In the genomic region with DNA sequence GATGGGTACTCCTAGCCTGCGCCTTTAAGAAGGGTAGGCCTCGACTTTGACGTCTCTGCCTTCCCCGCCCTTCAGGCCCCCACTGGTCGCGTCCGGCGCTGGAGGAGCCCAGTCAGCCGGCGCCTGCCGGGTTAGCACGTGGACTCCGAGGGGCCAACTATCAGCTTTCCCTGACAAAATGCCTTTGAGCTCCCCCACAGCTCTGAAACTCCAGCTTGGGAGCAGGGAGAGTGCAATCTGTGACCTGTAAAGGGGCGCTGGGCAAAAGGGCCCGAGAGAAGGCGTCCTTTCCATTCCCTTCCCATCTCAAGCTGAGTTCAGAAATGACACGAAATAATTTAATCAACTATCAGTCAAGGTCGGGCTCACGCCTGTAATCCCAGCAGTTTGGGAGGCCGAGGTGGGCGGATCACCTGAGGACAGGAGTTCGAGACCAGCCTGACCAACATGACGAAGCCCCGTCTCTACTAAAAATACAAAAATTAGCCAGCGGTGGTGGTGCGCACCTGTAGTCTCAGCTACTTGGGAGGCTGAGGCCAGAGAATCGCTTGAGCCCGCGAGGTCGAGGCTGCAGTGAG, we compare ENCODE assay signal across 1 cellular context.
TF ChIP-seq lines count a peak whose summit lies in the region.

No MANE protein-coding gene starts in this region.

TF ChIP-seq in A549, 52 proteins besides CTCF, POLR2A, EP300 and RAD21 (continued from another document):
- peak; percentile 32; the same call in 1 of the 3 replicates for TF ChIP-seq SMC3 (IDR thresholded peaks at IDR 0.05)
- no peak for TF ChIP-seq TP53 (CRISPR knock-in tag; IDR thresholded peaks at IDR 0.05)
- no peak for TF ChIP-seq ZSCAN20 (CRISPR knock-in tag; IDR thresholded peaks at IDR 0.05)
- no peak for TF ChIP-seq NFE2L2 (conservative IDR thresholded peaks at IDR 0.05; ENCODE audit: low read length)
- no peak for TF ChIP-seq ESRRA (IDR thresholded peaks at IDR 0.05; ENCODE audit: borderline replicate concordance, low read length)
- no peak for TF ChIP-seq RNF2 (IDR thresholded peaks at IDR 0.05; ENCODE audit: borderline replicate concordance, low read depth)
- peak; percentile 92 for TF ChIP-seq MYC (IDR thresholded peaks at IDR 0.05; ENCODE audit: borderline replicate concordance, low read length)
- TF ChIP-seq HOXB5 (CRISPR knock-in tag; IDR thresholded peaks at IDR 0.05), result no peak
- TF ChIP-seq MAZ (IDR thresholded peaks at IDR 0.05; ENCODE audit: borderline replicate concordance, low read depth, low read length), result peak; percentile 84; the same call in 1 of the 2 replicates
- TF ChIP-seq CHD4 (IDR thresholded peaks at IDR 0.05; ENCODE audit: borderline replicate concordance), result peak; percentile 73; the same call in 1 of the 2 replicates
- TF ChIP-seq, protein P1, sequence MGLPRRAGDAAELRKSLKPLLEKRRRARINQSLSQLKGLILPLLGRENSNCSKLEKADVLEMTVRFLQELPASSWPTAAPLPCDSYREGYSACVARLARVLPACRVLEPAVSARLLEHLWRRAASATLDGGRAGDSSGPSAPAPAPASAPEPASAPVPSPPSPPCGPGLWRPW (IDR thresholded peaks at IDR 0.05), result no peak
- TF ChIP-seq NR3C1 (IDR thresholded peaks at IDR 0.05), result no peak
- TF ChIP-seq ZFP36 (IDR thresholded peaks at IDR 0.05; ENCODE audit: borderline replicate concordance, partially characterized antibody), result no peak
- no peak for TF ChIP-seq FOSL2 (IDR thresholded peaks at IDR 0.05)
- no peak for TF ChIP-seq FOSL2 (CRISPR knock-in tag; IDR thresholded peaks at IDR 0.05)
- peak; percentile 82 for TF ChIP-seq NPAS2 (CRISPR knock-in tag; IDR thresholded peaks at IDR 0.05; ENCODE audit: borderline replicate concordance)
- no peak for TF ChIP-seq ZNF302 (CRISPR knock-in tag; IDR thresholded peaks at IDR 0.05)
- no peak for TF ChIP-seq POLR2AphosphoS2 (conservative IDR thresholded peaks at IDR 0.05; ENCODE audit: low read length)
- TF ChIP-seq BHLHE40 (IDR thresholded peaks at IDR 0.05; ENCODE audit: low read depth, low read length), result peak; percentile 61; the same call in 1 of the 2 replicates
- no peak for TF ChIP-seq PHF8 (IDR thresholded peaks at IDR 0.05; ENCODE audit: borderline replicate concordance, low read depth)
- TF ChIP-seq, protein P2, sequence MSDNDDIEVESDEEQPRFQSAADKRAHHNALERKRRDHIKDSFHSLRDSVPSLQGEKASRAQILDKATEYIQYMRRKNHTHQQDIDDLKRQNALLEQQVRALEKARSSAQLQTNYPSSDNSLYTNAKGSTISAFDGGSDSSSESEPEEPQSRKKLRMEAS (IDR thresholded peaks at IDR 0.05), result peak; percentile 99
- no peak for TF ChIP-seq HOXA7 (CRISPR knock-in tag; IDR thresholded peaks at IDR 0.05)
- no peak for TF ChIP-seq FOSB (CRISPR knock-in tag; IDR thresholded peaks at IDR 0.05)
- TF ChIP-seq, protein P3, sequence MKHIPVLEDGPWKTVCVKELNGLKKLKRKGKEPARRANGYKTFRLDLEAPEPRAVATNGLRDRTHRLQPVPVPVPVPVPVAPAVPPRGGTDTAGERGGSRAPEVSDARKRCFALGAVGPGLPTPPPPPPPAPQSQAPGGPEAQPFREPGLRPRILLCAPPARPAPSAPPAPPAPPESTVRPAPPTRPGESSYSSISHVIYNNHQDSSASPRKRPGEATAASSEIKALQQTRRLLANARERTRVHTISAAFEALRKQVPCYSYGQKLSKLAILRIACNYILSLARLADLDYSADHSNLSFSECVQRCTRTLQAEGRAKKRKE (CRISPR knock-in tag; IDR thresholded peaks at IDR 0.05; ENCODE audit: low read depth), result no peak
- no peak for TF ChIP-seq SREBF2 (IDR thresholded peaks at IDR 0.05)
- peak; percentile 40; the same call in 1 of the 2 replicates for TF ChIP-seq KDM1A (IDR thresholded peaks at IDR 0.05; ENCODE audit: low read depth)
- TF ChIP-seq, protein P4, sequence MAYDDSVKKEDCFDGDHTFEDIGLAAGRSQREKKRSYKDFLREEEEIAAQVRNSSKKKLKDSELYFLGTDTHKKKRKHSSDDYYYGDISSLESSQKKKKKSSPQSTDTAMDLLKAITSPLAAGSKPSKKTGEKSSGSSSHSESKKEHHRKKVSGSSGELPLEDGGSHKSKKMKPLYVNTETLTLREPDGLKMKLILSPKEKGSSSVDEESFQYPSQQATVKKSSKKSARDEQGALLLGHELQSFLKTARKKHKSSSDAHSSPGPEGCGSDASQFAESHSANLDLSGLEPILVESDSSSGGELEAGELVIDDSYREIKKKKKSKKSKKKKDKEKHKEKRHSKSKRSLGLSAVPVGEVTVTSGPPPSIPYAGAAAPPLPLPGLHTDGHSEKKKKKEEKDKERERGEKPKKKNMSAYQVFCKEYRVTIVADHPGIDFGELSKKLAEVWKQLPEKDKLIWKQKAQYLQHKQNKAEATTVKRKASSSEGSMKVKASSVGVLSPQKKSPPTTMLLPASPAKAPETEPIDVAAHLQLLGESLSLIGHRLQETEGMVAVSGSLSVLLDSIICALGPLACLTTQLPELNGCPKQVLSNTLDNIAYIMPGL (CRISPR knock-in tag; IDR thresholded peaks at IDR 0.05; ENCODE audit: borderline replicate concordance), result no peak
- 0 out of 2 replicates have a peak, but pooled peaks have one; percentile 49 for TF ChIP-seq HDAC2 (IDR thresholded peaks at IDR 0.05)
- TF ChIP-seq GATA3 (IDR thresholded peaks at IDR 0.05; ENCODE audit: borderline replicate concordance), result no peak; the same call in 1 of the 2 replicates
- no peak for TF ChIP-seq EHF (CRISPR knock-in tag; IDR thresholded peaks at IDR 0.05)
- no peak for TF ChIP-seq KDM5A (IDR thresholded peaks at IDR 0.05)
- TF ChIP-seq JUNB (IDR thresholded peaks at IDR 0.05), result no peak
- TF ChIP-seq, protein P5, sequence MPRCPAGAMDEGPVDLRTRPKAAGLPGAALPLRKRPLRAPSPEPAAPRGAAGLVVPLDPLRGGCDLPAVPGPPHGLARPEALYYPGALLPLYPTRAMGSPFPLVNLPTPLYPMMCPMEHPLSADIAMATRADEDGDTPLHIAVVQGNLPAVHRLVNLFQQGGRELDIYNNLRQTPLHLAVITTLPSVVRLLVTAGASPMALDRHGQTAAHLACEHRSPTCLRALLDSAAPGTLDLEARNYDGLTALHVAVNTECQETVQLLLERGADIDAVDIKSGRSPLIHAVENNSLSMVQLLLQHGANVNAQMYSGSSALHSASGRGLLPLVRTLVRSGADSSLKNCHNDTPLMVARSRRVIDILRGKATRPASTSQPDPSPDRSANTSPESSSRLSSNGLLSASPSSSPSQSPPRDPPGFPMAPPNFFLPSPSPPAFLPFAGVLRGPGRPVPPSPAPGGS (IDR thresholded peaks at IDR 0.05), result no peak
- no peak for TF ChIP-seq CHD2 (IDR thresholded peaks at IDR 0.05; ENCODE audit: low read length, partially characterized antibody)
- peak in 1 of 2 experiments; percentile 87; a peak in 3 of 5 replicates for TF ChIP-seq JUN (IDR thresholded peaks at IDR 0.05)
- TF ChIP-seq EHMT2 (IDR thresholded peaks at IDR 0.05; ENCODE audit: low read depth), result no peak
- TF ChIP-seq, protein P6, sequence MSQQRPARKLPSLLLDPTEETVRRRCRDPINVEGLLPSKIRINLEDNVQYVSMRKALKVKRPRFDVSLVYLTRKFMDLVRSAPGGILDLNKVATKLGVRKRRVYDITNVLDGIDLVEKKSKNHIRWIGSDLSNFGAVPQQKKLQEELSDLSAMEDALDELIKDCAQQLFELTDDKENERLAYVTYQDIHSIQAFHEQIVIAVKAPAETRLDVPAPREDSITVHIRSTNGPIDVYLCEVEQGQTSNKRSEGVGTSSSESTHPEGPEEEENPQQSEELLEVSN (IDR thresholded peaks at IDR 0.05; ENCODE audit: borderline replicate concordance, low read depth), result peak; percentile 88
